In genomic region chr9:137254624-137255447, GRCh38 we compare ENCODE assay signal across 8 cellular contexts.
DNase-seq lines count a peak whose midpoint lies in the region; ATAC-seq and TF ChIP-seq lines count a peak whose summit lies in the region.

TSS of gene NELFB (plus strand) at chr9:137255327.

- CTCF ChIA-PET in AG04449 (lab: Yijun Ruan, JAX) = interaction anchor here (1.4 to 4.5 kb wide), 4 partner anchors 9 to 27 kb away, joined by 4 to 24 read pairs (median 6); no protein-coding TSS in a partner anchor

- POLR2A ChIA-PET in AG04449 (lab: Yijun Ruan, JAX) = interaction anchor here (6.8 kb wide), 1 partner anchor 12 kb away, joined by 164 read pairs; the partner anchor contains the start of gene TUBB4B

- ATAC-seq in GM18907 (IDR thresholded peaks at IDR 0.05; ENCODE audit: unreplicated experiment) (peak; percentile 74), HG03135 (IDR thresholded peaks at IDR 0.05; ENCODE audit: unreplicated experiment) (peak; percentile 72)

- DNase-seq in AG04449 (ENCODE audit: low read depth, low spot score) (no peak), NCI-H345 treated with DMSO at 0.1 percent for 48 hours (lab: John Stamatoyannopoulos, UW; ENCODE audit: unreplicated experiment) (peak; percentile 64), islet precursor cell (peak; percentile 93)
- DNase-seq in activated CD4-positive, CD25-positive, alpha-beta regulatory T cell treated with anti-CD3 and anti-CD28 coated beads, Interleukin-2, amount 50 U/mL, for 16 hours (ENCODE audit: low read depth, low spot score) = peak; percentile 91
- DNase-seq in central memory CD4-positive, alpha-beta T cell = peak; percentile 94
- DNase-seq in stimulated activated CD4-positive, alpha-beta T cell treated with anti-CD3 and anti-CD28 coated beads, Interleukin-12 subunit alpha, Interleukin-12 subunit beta, amount 100 ng/mL, for 48 hours (ENCODE audit: low read depth in 2 of 3, low spot score in 1 of 3) = peak; percentile 86 to 96 (median 96)

- TF ChIP-seq CTCF in AG04449 (IDR thresholded peaks at IDR 0.05; ENCODE audit: insufficient read depth, low read length, missing control alignments) = no peak

- peak within 1 kb of the TSS; percentile 88 for H3K4me3 ChIP-seq in AG04449 (ENCODE audit: low read depth, low read length)
